In genomic region chr21:42864286-42864685, GRCh38 we compare ENCODE assay signal across 27 cellular contexts. TPM values are rescaled to one million over a fixed set of nuclear protein-coding genes. Genes with fewer than 3 reads are reported as not detected.
A peak's percentile ranks its signal among the peaks of the same experiment; 100 is the strongest.
DNase-seq lines count a peak whose midpoint lies in the region; ATAC-seq, FAIRE-seq and TF ChIP-seq lines count a peak whose summit lies in the region.
"Had no signal": no experiment of that assay in that cellular context is flagged by ENCODE, and none has a peak within 500 bp of the region (broad histone marks: within the 10 kb centered on the region; RNA-seq: fewer than 3 reads in every experiment).

No MANE protein-coding gene starts in this region.

- peaks cover 77% of the 10 kb centered on the region for H3K36me3 Mint-ChIP-seq in stimulated activated memory B cell treated with anti-CD40 and anti-IgM and Interleukin-4, amounts not matched to agents 10 μg/mL and 1 μg/mL and 100 μg/mL, for 72 hours
- peaks cover 47% of the 10 kb centered on the region for H3K36me3 Mint-ChIP-seq in activated CD8-positive, alpha-beta T cell treated with anti-CD3 and anti-CD28 coated beads, Interleukin-2, amount 10 ng/mL, durations not matched to agents 7 days and 5 days (ENCODE audit: low read depth)

- peaks cover 14 to 88% of the 10 kb centered on the region in 2 experiments; a peak in 3 of 4 replicates for H3K79me2 ChIP-seq in H1 (ENCODE audit: control insufficient read depth in 1 of 2, insufficient read depth in 2 of 2, low read length in 2 of 2)
- H3K79me2 ChIP-seq: parathyroid adenoma had no signal

- no peak for TF ChIP-seq CTCF in right atrium auricular region (IDR thresholded peaks at IDR 0.05)
- peak; percentile 47; the same call in 1 of the 2 replicates for TF ChIP-seq CTCF in WERI-Rb-1 (IDR thresholded peaks at IDR 0.05; ENCODE audit: low read depth, low read length)
- no peak for TF ChIP-seq CTCF in H1 (IDR thresholded peaks at IDR 0.05; ENCODE audit: control extremely low read depth in 1 of 3, insufficient read depth in 1 of 3, low read depth in 1 of 3, low read length in 3 of 3)

- no peak overlapping the region; the same call in 1 of the 2 replicates for H2BK5ac ChIP-seq in H1 (ENCODE audit: low read depth, low read length)

- no peak for TF ChIP-seq EP300 in H1 (IDR thresholded peaks at IDR 0.05; ENCODE audit: borderline replicate concordance in 1 of 2, low read depth in 2 of 2, low read length in 2 of 2)

- H2BK12ac ChIP-seq in H1 (ENCODE audit: low read depth, low read length): no peak overlapping the region

- H2BK20ac ChIP-seq in H1 (ENCODE audit: low read length): no peak overlapping the region

- peak overlapping the region; percentile 2 for H3K27ac Mint-ChIP-seq in stimulated activated memory B cell treated with anti-CD40 and anti-IgM and Interleukin-4, amounts not matched to agents 10 μg/mL and 1 μg/mL and 100 μg/mL, for 72 hours
- H3K27ac Mint-ChIP-seq in activated CD8-positive, alpha-beta T cell treated with anti-CD3 and anti-CD28 coated beads, Interleukin-2, amount 10 ng/mL, durations not matched to agents 7 days and 5 days: no peak overlapping the region

- no peak overlapping the region for H2AFZ ChIP-seq in H1 (ENCODE audit: low read length)
- H2AFZ ChIP-seq: parathyroid adenoma had no signal

- no peak overlapping the region for H4K91ac ChIP-seq in H1 (replicated peaks; ENCODE audit: insufficient read length, low read length)

- H3K18ac ChIP-seq in H1 (ENCODE audit: extremely low read depth, low read length): no peak overlapping the region

- no peak overlapping the region for H3K4me2 ChIP-seq in H1 (ENCODE audit: insufficient read depth in 1 of 2, low read depth in 2 of 2, low read length in 2 of 2)

- H3K36me3 ChIP-seq in right atrium auricular region (peaks cover 38% of the 10 kb centered on the region), WERI-Rb-1 (peaks cover 86% of the 10 kb centered on the region), H1 (ENCODE audit: control insufficient read depth in 2 of 4, insufficient read depth in 4 of 4, low read length in 3 of 4) (peaks cover 18 to 51% (median 40%) of the 10 kb centered on the region in 4 experiments)

- no peak overlapping the region for H3K4me3 ChIP-seq in right atrium auricular region
- no peak overlapping the region for H3K4me3 ChIP-seq in WERI-Rb-1 (ENCODE audit: low read depth, low read length)
- H3K4me3 ChIP-seq in H1 (ENCODE audit: extremely low read depth in 1 of 4, insufficient read depth in 2 of 4, low read depth in 3 of 4, low read length in 4 of 4): no peak overlapping the region
- H3K4me3 ChIP-seq: skin epidermis had no signal

- no peaks in the 10 kb centered on the region for H3K27me3 ChIP-seq in right atrium auricular region
- no peaks in the 10 kb centered on the region for H3K27me3 ChIP-seq in WERI-Rb-1 (ENCODE audit: insufficient read depth, low read depth, severe bottlenecking)
- no peaks in the 10 kb centered on the region for H3K27me3 ChIP-seq in H1 (replicated peaks in 1 of 4; ENCODE audit: control insufficient read depth in 3 of 4, extremely low read depth in 1 of 4, insufficient read depth in 3 of 4, low read length in 3 of 4)

- H3K56ac ChIP-seq in H1 (replicated peaks; ENCODE audit: insufficient read length, low read depth, low read length): no peak overlapping the region

- TF ChIP-seq POLR2A in H1 (IDR thresholded peaks at IDR 0.05; ENCODE audit: control extremely low read depth in 1 of 2, low read depth in 2 of 2, low read length in 2 of 2): no peak

- 0 out of 2 replicates have a peak, but pooled peaks cover 2% of the 10 kb centered on the region for H3K23me2 ChIP-seq in H1 (ENCODE audit: low read depth, low read length)

- no peak overlapping the region for H2AK5ac ChIP-seq in H1 (ENCODE audit: low read depth, low read length)

- POLR2A ChIA-PET in H1 (lab: Charles Lee; ENCODE audit: partially characterized antibody): interaction anchor here (0.8 to 2.6 kb wide), 4 partner anchors 12 to 29 kb away, joined by 3 to 23 read pairs (median 10); partner anchors contain the start of gene NDUFV3
- POLR2A ChIA-PET in activated CD8-positive, alpha-beta T cell treated with anti-CD3 and anti-CD28 coated beads, Interleukin-2, amount 10 ng/mL, durations not matched to agents 7 days and 5 days (lab: Charles Lee): interaction anchor here (0.6 kb wide), 1 partner anchor 17 kb away, joined by 3 read pairs; no protein-coding TSS in a partner anchor

- no peak overlapping the region for H2BK15ac ChIP-seq in H1 (ENCODE audit: low read length)

- H3K9me3 ChIP-seq in right atrium auricular region (no peaks in the 10 kb centered on the region), WERI-Rb-1 (ENCODE audit: severe bottlenecking) (no peaks in the 10 kb centered on the region), H1 (ENCODE audit: insufficient read depth in 2 of 2, low read depth in 1 of 2, low read length in 1 of 2) (no peaks in the 10 kb centered on the region)

- WGBS in H1 (ENCODE audit: extremely low coverage in 1 of 2, insufficient coverage in 1 of 2, insufficient read length in 1 of 2, insufficient replicate concordance in 2 of 2, low coverage in 1 of 2, low lambda C conversion rate in 2 of 2, missing lambda C conversion rate in 1 of 2), 2 experiments: 92% methylated on average over 14 of the region's 14 CpGs; no CpG with 5 or more reads in 1 of the 2 experiments

- H3K4me3 Mint-ChIP-seq in stimulated activated memory B cell treated with anti-CD40 and anti-IgM and Interleukin-4, amounts not matched to agents 10 μg/mL and 1 μg/mL and 100 μg/mL, for 72 hours: no peak overlapping the region
- H3K4me3 Mint-ChIP-seq in activated CD8-positive, alpha-beta T cell treated with anti-CD3 and anti-CD28 coated beads, Interleukin-2, amount 10 ng/mL, durations not matched to agents 7 days and 5 days: no peak overlapping the region
- H3K4me3 Mint-ChIP-seq: CD8-positive, alpha-beta T cell; neural crest cell; stimulated activated naive CD8-positive, alpha-beta T cell treated with anti-CD3 and anti-CD28 coated beads, Interleukin-15, amount 100 ng/mL, for 72 hours had no signal

- no peak overlapping the region for H4K5ac ChIP-seq in H1 (ENCODE audit: insufficient read length, low read depth, low read length)

- H3K14ac ChIP-seq in H1 (ENCODE audit: insufficient read length): no peak overlapping the region

- intact Hi-C loops in Right ventricle myocardium inferior (cut with DNase I): no loop called here

- peaks cover 32 to 58% of the 10 kb centered on the region in 2 experiments for H4K20me1 ChIP-seq in H1 (replicated peaks in 1 of 2; ENCODE audit: control insufficient read depth in 1 of 2, insufficient read depth in 2 of 2, low read length in 2 of 2)

- H3K9ac ChIP-seq in H1 (replicated peaks in 1 of 4; ENCODE audit: extremely low read depth in 1 of 4, low read depth in 3 of 4, low read length in 3 of 4): no peak overlapping the region
- H3K9ac ChIP-seq: parathyroid adenoma had no signal

- H3K4me1 ChIP-seq in right atrium auricular region: peaks cover 0 to 9% of the 10 kb centered on the region in 2 donors
- no peaks in the 10 kb centered on the region; a peak in 1 of 7 replicates for H3K4me1 ChIP-seq in H1 (replicated peaks in 1 of 4; ENCODE audit: control insufficient read depth in 3 of 4, insufficient read depth in 4 of 4, low read length in 3 of 4)
- H3K4me1 ChIP-seq: parathyroid adenoma had no signal

- CTCF ChIA-PET in H1 (lab: Charles Lee; ENCODE audit: partially characterized antibody): interaction anchor here (0.8 to 1.3 kb wide), 2 partner anchors 14 to 271 kb away, joined by 3 read pairs; no protein-coding TSS in a partner anchor
- CTCF ChIA-PET in activated CD8-positive, alpha-beta T cell treated with anti-CD3 and anti-CD28 coated beads, Interleukin-2, amount 10 ng/mL, durations not matched to agents 7 days and 5 days (lab: Charles Lee): no interaction called here

- ATAC-seq in Right ventricle myocardium inferior: no peak
- ATAC-seq in stimulated activated memory B cell treated with anti-CD40 and anti-IgM and Interleukin-4, amounts not matched to agents 10 μg/mL and 1 μg/mL and 100 μg/mL, for 72 hours: no peak
- ATAC-seq in activated CD8-positive, alpha-beta T cell treated with anti-CD3 and anti-CD28 coated beads, Interleukin-2, amount 10 ng/mL, durations not matched to agents 7 days and 5 days: no peak
- ATAC-seq: CD8-positive, alpha-beta T cell; left lobe of liver; stimulated activated naive CD8-positive, alpha-beta T cell treated with anti-CD3 and anti-CD28 coated beads, Interleukin-15, amount 100 ng/mL, for 72 hours had no signal

- FAIRE-seq in H1 (lab: Jason Lieb, UNC): no peak
- FAIRE-seq: A204.1, GM19239 had no signal

- H3K79me1 ChIP-seq in H1 (ENCODE audit: low read depth, low read length): peaks cover 33% of the 10 kb centered on the region

- H3K23ac ChIP-seq in H1 (ENCODE audit: insufficient read length): no peak overlapping the region

- H3K27ac ChIP-seq in right atrium auricular region (no peak overlapping the region), WERI-Rb-1 (no peak overlapping the region), H1 (ENCODE audit: low read depth, low read length) (no peak overlapping the region)
- H3K27ac ChIP-seq: parathyroid adenoma, skin epidermis had no signal

- no peak for TF ChIP-seq RAD21 in H1 (IDR thresholded peaks at IDR 0.05 in 1 of 2, conservative IDR thresholded peaks at IDR 0.05 in 1 of 2; ENCODE audit: low read depth in 2 of 2, low read length in 2 of 2)

- H3K27me3 Mint-ChIP-seq in stimulated activated memory B cell treated with anti-CD40 and anti-IgM and Interleukin-4, amounts not matched to agents 10 μg/mL and 1 μg/mL and 100 μg/mL, for 72 hours: no peaks in the 10 kb centered on the region
- H3K27me3 Mint-ChIP-seq in activated CD8-positive, alpha-beta T cell treated with anti-CD3 and anti-CD28 coated beads, Interleukin-2, amount 10 ng/mL, durations not matched to agents 7 days and 5 days (ENCODE audit: low read depth): no peaks in the 10 kb centered on the region
- H3K27me3 Mint-ChIP-seq: stimulated activated naive CD8-positive, alpha-beta T cell treated with anti-CD3 and anti-CD28 coated beads, Interleukin-15, amount 100 ng/mL, for 72 hours had no signal

- H3K4me1 Mint-ChIP-seq in stimulated activated memory B cell treated with anti-CD40 and anti-IgM and Interleukin-4, amounts not matched to agents 10 μg/mL and 1 μg/mL and 100 μg/mL, for 72 hours: peaks cover 23% of the 10 kb centered on the region
- H3K4me1 Mint-ChIP-seq in activated CD8-positive, alpha-beta T cell treated with anti-CD3 and anti-CD28 coated beads, Interleukin-2, amount 10 ng/mL, durations not matched to agents 7 days and 5 days (ENCODE audit: low read depth): peaks cover 13% of the 10 kb centered on the region
- H3K4me1 Mint-ChIP-seq: neural crest cell had no signal

- no peak overlapping the region for H3K4ac ChIP-seq in H1 (replicated peaks; ENCODE audit: insufficient read length, low read depth, low read length)

- no peaks in the 10 kb centered on the region for H3K9me3 Mint-ChIP-seq in stimulated activated memory B cell treated with anti-CD40 and anti-IgM and Interleukin-4, amounts not matched to agents 10 μg/mL and 1 μg/mL and 100 μg/mL, for 72 hours
- no peaks in the 10 kb centered on the region for H3K9me3 Mint-ChIP-seq in activated CD8-positive, alpha-beta T cell treated with anti-CD3 and anti-CD28 coated beads, Interleukin-2, amount 10 ng/mL, durations not matched to agents 7 days and 5 days (ENCODE audit: insufficient read depth)
- H3K9me3 Mint-ChIP-seq: CD8-positive, alpha-beta T cell; neural crest cell; stimulated activated naive CD8-positive, alpha-beta T cell treated with anti-CD3 and anti-CD28 coated beads, Interleukin-15, amount 100 ng/mL, for 72 hours had no signal

- H2BK120ac ChIP-seq in H1 (replicated peaks; ENCODE audit: low read depth, low read length): no peak overlapping the region

- H4K8ac ChIP-seq in H1 (ENCODE audit: extremely low read depth, insufficient read depth, low read length): peak overlapping the region; percentile 20; the same call in 1 of the 2 replicates

- DNase-seq in Right ventricle myocardium inferior (ENCODE audit: missing footprints): peak; percentile 45
- no peak for DNase-seq in right atrium auricular region (ENCODE audit: low spot score)
- no peak for DNase-seq in WERI-Rb-1
- no peak for DNase-seq in H1 (ENCODE audit: low read depth in 1 of 2, low spot score in 2 of 2)
- DNase-seq in amygdala (lab: John Stamatoyannopoulos, UW): no peak
- no peak for DNase-seq in NCI-H1436 treated with DMSO at 0.1 percent for 48 hours (lab: John Stamatoyannopoulos, UW)
- DNase-seq in activated CD8-positive, alpha-beta T cell treated with anti-CD3 and anti-CD28 coated beads, Interleukin-2, amount 10 ng/mL, durations not matched to agents 7 days and 5 days: no peak
- DNase-seq: activated CD8-positive, alpha-beta memory T cell treated with anti-CD3 and anti-CD28 coated beads for 24 hours; activated gamma-delta T cell; CD8-positive, alpha-beta T cell; cerebellar nuclear complex; DMS 273 treated with DMSO at 0.1 percent for 48 hours; KG1; mesenchymal stem cell; MM.1S; NCI-H2029 treated with DMSO at 0.1 percent for 48 hours; NCI-H524; OCI-M1; retina; stimulated activated naive CD8-positive, alpha-beta T cell treated with anti-CD3 and anti-CD28 coated beads, Interleukin-15, amount 100 ng/mL, for 72 hours had no signal

RNA-seq across cellular contexts. Expression of gene WDR4, which starts 15.1 kb away (rescaled TPM):
- 6.5 TPM for total RNA-seq in Right ventricle myocardium inferior
- total RNA-seq in right atrium auricular region: 1 to 10 TPM; 1.7 to 4.8 TPM
- 43.1 and 47.8 TPM in 2 replicates for total RNA-seq in H1 (2021; fragmentation: NEBNext Ultra II Directional; extraction: Animal tissue kit (Norgen Biotek cat#: 25700))
- polyA plus RNA-seq in H1 (2011; rRNA removed): 28.9 and 45.5 TPM in 2 replicates
- 35.0 TPM for polyA plus RNA-seq in H1 (2011; cell fraction: cytosol; rRNA removed)
- 77.6 TPM for polyA plus RNA-seq in H1 (2011; cell fraction: nucleus; rRNA removed)
- polyA plus RNA-seq in H1 (2012, experiment 1 of 2): 25.0 to 41.3 TPM (median 37.5 TPM) in 4 replicates
- 25.2 TPM for polyA plus RNA-seq in H1 (2012, experiment 2 of 2)
- polyA plus RNA-seq in H1 (2013, experiment 1 of 2): 19.7 TPM
- polyA plus RNA-seq in H1 (2013, experiment 2 of 2): 20.5 TPM
- polyA minus RNA-seq in H1 (2011; rRNA and poly(A)+ RNA removed): 47.7 and 48.4 TPM in 2 replicates
- 20.1 TPM for polyA minus RNA-seq in H1 (2011; cell fraction: cytosol; rRNA and poly(A)+ RNA removed)
- polyA minus RNA-seq in H1 (2011; cell fraction: nucleus; rRNA and poly(A)+ RNA removed): 70.6 TPM
- 10 to 100 TPM; 35.6 to 40.9 TPM for total RNA-seq in activated CD8-positive, alpha-beta T cell treated with anti-CD3 and anti-CD28 coated beads, Interleukin-2, amount 10 ng/mL, durations not matched to agents 7 days and 5 days

RNA-seq across cellular contexts. Expression of gene NDUFV3, which starts 28.8 kb away (rescaled TPM):
- total RNA-seq in Right ventricle myocardium inferior (61.0 TPM), right atrium auricular region (10 to 100 TPM; 28.8 to 37.4 TPM)
- 44.4 and 47.1 TPM in 2 replicates for total RNA-seq in H1 (2021; fragmentation: NEBNext Ultra II Directional; extraction: Animal tissue kit (Norgen Biotek cat#: 25700))
- 17.0 and 18.2 TPM in 2 replicates for polyA plus RNA-seq in H1 (2011; rRNA removed)
- polyA plus RNA-seq in H1 (2011; cell fraction: cytosol; rRNA removed): 23.3 TPM
- polyA plus RNA-seq in H1 (2011; cell fraction: nucleus; rRNA removed): 23.3 TPM
- polyA plus RNA-seq in H1 (2012, experiment 1 of 2): 27.5 to 34.5 TPM (median 31.8 TPM) in 4 replicates
- polyA plus RNA-seq in H1 (2012, experiment 2 of 2): 22.5 TPM
- polyA plus RNA-seq in H1 (2013, experiment 1 of 2): 40.8 TPM
- polyA plus RNA-seq in H1 (2013, experiment 2 of 2): 37.8 TPM
- polyA minus RNA-seq in H1 (2011; rRNA and poly(A)+ RNA removed): 12.9 and 14.9 TPM in 2 replicates
- 19.4 TPM for polyA minus RNA-seq in H1 (2011; cell fraction: cytosol; rRNA and poly(A)+ RNA removed)
- polyA minus RNA-seq in H1 (2011; cell fraction: nucleus; rRNA and poly(A)+ RNA removed): 12.8 TPM
- total RNA-seq in activated CD8-positive, alpha-beta T cell treated with anti-CD3 and anti-CD28 coated beads, Interleukin-2, amount 10 ng/mL, durations not matched to agents 7 days and 5 days: 10 to 100 TPM; 27.7 to 28.1 TPM
